8 cellular contexts compared by ENCODE assay signal in the genomic region with DNA sequence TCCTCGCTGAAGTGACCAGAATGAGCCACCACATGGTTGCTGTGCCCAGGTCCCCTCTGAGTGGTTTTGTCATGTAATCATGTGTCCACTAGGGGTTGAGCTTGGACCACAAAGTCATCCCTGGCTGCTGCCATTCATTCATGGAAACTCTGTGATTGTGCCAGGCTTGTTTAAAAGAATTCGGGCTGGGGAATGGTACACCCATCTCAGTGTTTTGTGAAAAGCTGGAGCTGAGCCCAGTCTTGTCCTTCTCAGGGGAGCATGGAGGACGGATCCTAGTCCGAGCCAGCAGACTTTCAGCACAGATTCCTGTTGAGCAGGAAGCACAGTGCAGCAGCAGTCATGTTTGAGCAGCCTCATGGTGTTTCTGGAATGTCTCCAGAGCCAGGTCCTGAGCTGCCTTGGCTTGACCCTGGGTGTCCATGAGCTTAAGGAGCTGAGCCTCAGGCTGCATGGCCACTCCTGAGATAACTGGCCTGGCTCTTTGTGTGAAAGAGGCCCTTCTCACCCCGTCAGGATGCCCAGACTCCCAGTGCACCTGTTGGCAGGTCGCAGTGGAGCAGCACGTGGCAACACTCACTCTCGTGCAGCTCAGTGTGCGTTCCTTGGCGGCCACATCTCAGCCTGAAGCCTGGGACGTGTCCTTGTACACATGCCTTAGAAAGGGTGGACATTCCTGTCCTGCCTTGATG.
DNase-seq lines count a peak whose midpoint lies in the region; ATAC-seq, FAIRE-seq and TF ChIP-seq lines count a peak whose summit lies in the region.

No MANE protein-coding gene starts in this region.

- H3K4me3 ChIP-seq in BLaER1 = no peak overlapping the region
- H3K4me3 ChIP-seq in K562 = no peak overlapping the region
- H3K4me3 ChIP-seq in skeletal muscle satellite cell (ENCODE audit: low read length) = no peak overlapping the region

- H3K4me1 ChIP-seq in BLaER1 (peaks cover 29% of the 10 kb centered on the region), K562 (replicated peaks in 1 of 2; ENCODE audit: control insufficient read depth in 2 of 2, insufficient read depth in 2 of 2, low read length in 2 of 2) (no peaks in the 10 kb centered on the region), skeletal muscle satellite cell (ENCODE audit: control insufficient read depth, insufficient read depth, low read length) (peaks cover 42% of the 10 kb centered on the region)

- no peaks in the 10 kb centered on the region for H3K9me1 ChIP-seq in K562 (ENCODE audit: control insufficient read depth, insufficient read depth, low read length)

- in situ Hi-C loops in K562 (cut with MboI) = no loop called here

- no peaks in the 10 kb centered on the region for H4K20me1 ChIP-seq in BLaER1
- no peaks in the 10 kb centered on the region for H4K20me1 ChIP-seq in K562 (replicated peaks; ENCODE audit: control insufficient read depth, insufficient read depth, low read length)

- POLR2A ChIA-PET in K562 (lab: Yijun Ruan, JAX) = interaction anchor here (0.6 to 1.3 kb wide), 5 partner anchors 9 to 403 kb away, joined by 3 to 4 read pairs (median 3); no protein-coding TSS in a partner anchor

- H2AFZ ChIP-seq in K562 (ENCODE audit: low read depth, low read length) = no peak overlapping the region

- FAIRE-seq in H54 (lab: Jason Lieb, UNC) = no peak
- peak; percentile 91 for FAIRE-seq in K562 (lab: Jason Lieb, UNC)

- CTCF ChIA-PET in K562 (lab: Yijun Ruan, JAX; ENCODE audit: low intra/inter-chr PET ratio) = interaction anchor here (2.1 kb wide), 1 partner anchor 311 kb away, joined by 11 read pairs; no protein-coding TSS in a partner anchor

- H3K36me3 ChIP-seq in BLaER1 (no peaks in the 10 kb centered on the region), K562 (ENCODE audit: control insufficient read depth, insufficient read depth, low read length) (no peaks in the 10 kb centered on the region), skeletal muscle satellite cell (ENCODE audit: insufficient read depth, low read length) (peaks cover 8% of the 10 kb centered on the region)

- H3K9me3 ChIP-seq in BLaER1 (no peaks in the 10 kb centered on the region), K562 (replicated peaks; ENCODE audit: control insufficient read depth, insufficient read depth, low read depth, low read length) (no peaks in the 10 kb centered on the region), skeletal muscle satellite cell (replicated peaks; ENCODE audit: low read length) (no peaks in the 10 kb centered on the region)

- ATAC-seq in K562 = peak; percentile 92
- no peak for ATAC-seq in HG02938 (IDR thresholded peaks at IDR 0.05; ENCODE audit: unreplicated experiment)
- no peak for ATAC-seq in GM18519 (IDR thresholded peaks at IDR 0.05; ENCODE audit: low FRiP score, unreplicated experiment)

- H3K79me2 ChIP-seq in K562 (ENCODE audit: control insufficient read depth, insufficient read depth, low read length) = no peaks in the 10 kb centered on the region

- H3K9ac ChIP-seq in BLaER1 (no peak overlapping the region), K562 (ENCODE audit: insufficient read depth in 1 of 2, low read depth in 2 of 2, low read length in 2 of 2) (no peak overlapping the region), skeletal muscle satellite cell (ENCODE audit: low read depth, low read length) (peak overlapping the region; percentile 50)

- peak; percentile 59 to 74 (median 67) for TF ChIP-seq CTCF in K562 (IDR thresholded peaks at IDR 0.05 in 2 of 3, conservative IDR thresholded peaks at IDR 0.05 in 1 of 3; ENCODE audit: insufficient read depth in 2 of 3, low read depth in 1 of 3, low read length in 3 of 3)

- H3K27me3 ChIP-seq in BLaER1 = no peaks in the 10 kb centered on the region; the same call in 1 of the 2 replicates
- H3K27me3 ChIP-seq in K562 (ENCODE audit: control insufficient read depth in 2 of 2, insufficient read depth in 2 of 2, low read length in 2 of 2) = peaks cover 0 to 23% of the 10 kb centered on the region in 2 experiments; a peak in 4 of 5 replicates
- no peaks in the 10 kb centered on the region for H3K27me3 ChIP-seq in skeletal muscle satellite cell (ENCODE audit: control insufficient read depth, insufficient read depth, low read length)

- H3K27ac ChIP-seq in BLaER1 (no peak overlapping the region), K562 (ENCODE audit: extremely low read depth, low read depth, low read length) (no peak overlapping the region)

- TF ChIP-seq EP300 in K562 (IDR thresholded peaks at IDR 0.05; ENCODE audit: low read length) = no peak

- DNase-seq in H54 (ENCODE audit: insufficient read length, low spot score) (peak; percentile 29), NCI-H526 (lab: John Stamatoyannopoulos, UW) (peak; percentile 49 to 74), K562 (ENCODE audit: extremely low read depth in 1 of 4, low spot score in 3 of 4) (peak; percentile 48 to 55 (median 50)), hypothalamus (lab: John Stamatoyannopoulos, UW) (peak in 41 of 51 donors; percentile 9 to 81 (median 53))

- intact Hi-C loops in K562 (cut with micrococcal nuclease) = loop anchor here (1.0 kb wide), 1 partner anchor 311 kb away; no protein-coding TSS in a partner anchor

- BruUV-seq in K562 (replicated peaks; lab: Mats Ljungman, UMichigan) = no TSS peak

- no peak for TF ChIP-seq POLR2A in H54 (IDR thresholded peaks at IDR 0.05; ENCODE audit: low read depth, low read length)
- TF ChIP-seq POLR2A in K562 (conservative IDR thresholded peaks at IDR 0.05) = no peak

- H3K4me2 ChIP-seq in BLaER1 (peak overlapping the region; percentile 0), K562 (ENCODE audit: insufficient read depth, low read length) (no peak overlapping the region), skeletal muscle satellite cell (ENCODE audit: low read length) (peak overlapping the region; percentile 46)

- WGBS in K562 (ENCODE audit: insufficient coverage, low coverage, missing lambda C conversion rate) = 0% methylated on average over 11 of the region's 11 CpGs

- peak; percentile 64 to 80 for TF ChIP-seq RAD21 in K562 (CRISPR knock-in tag; conservative IDR thresholded peaks at IDR 0.05 in 1 of 2, IDR thresholded peaks at IDR 0.05 in 1 of 2)

TF ChIP-seq in K562, 482 proteins besides CTCF, POLR2A, EP300 and RAD21:
- TF ChIP-seq NR4A1 (CRISPR knock-in tag; IDR thresholded peaks at IDR 0.05) (no peak), NR4A1 (tag; IDR thresholded peaks at IDR 0.05) (no peak), ZNF316 (IDR thresholded peaks at IDR 0.05) (no peak), STAG1 (CRISPR knock-in tag; IDR thresholded peaks at IDR 0.05; ENCODE audit: borderline replicate concordance) (peak; percentile 62; the same call in 1 of the 2 replicates), ZNF347 (CRISPR knock-in tag; IDR thresholded peaks at IDR 0.05; ENCODE audit: low read depth) (no peak), ZNF707 (CRISPR knock-in tag; conservative IDR thresholded peaks at IDR 0.05) (no peak), ZNF24 (IDR thresholded peaks at IDR 0.05) (peak; percentile 46; the same call in 1 of the 2 replicates), SMC3 (conservative IDR thresholded peaks at IDR 0.05; ENCODE audit: insufficient read depth, low read depth, low read length) (0 out of 2 replicates have a peak, but pooled peaks have one; percentile 16), ESRRB (CRISPR knock-in tag; IDR thresholded peaks at IDR 0.05; ENCODE audit: borderline replicate concordance) (no peak), ZNF143 (CRISPR knock-in tag; IDR thresholded peaks at IDR 0.05) (no peak), PTTG1 (tag; IDR thresholded peaks at IDR 0.05; ENCODE audit: low read depth) (no peak), BRF1 (IDR thresholded peaks at IDR 0.05; ENCODE audit: borderline replicate concordance, extremely low read depth, insufficient read length) (no peak)
- TF ChIP-seq, protein P1, sequence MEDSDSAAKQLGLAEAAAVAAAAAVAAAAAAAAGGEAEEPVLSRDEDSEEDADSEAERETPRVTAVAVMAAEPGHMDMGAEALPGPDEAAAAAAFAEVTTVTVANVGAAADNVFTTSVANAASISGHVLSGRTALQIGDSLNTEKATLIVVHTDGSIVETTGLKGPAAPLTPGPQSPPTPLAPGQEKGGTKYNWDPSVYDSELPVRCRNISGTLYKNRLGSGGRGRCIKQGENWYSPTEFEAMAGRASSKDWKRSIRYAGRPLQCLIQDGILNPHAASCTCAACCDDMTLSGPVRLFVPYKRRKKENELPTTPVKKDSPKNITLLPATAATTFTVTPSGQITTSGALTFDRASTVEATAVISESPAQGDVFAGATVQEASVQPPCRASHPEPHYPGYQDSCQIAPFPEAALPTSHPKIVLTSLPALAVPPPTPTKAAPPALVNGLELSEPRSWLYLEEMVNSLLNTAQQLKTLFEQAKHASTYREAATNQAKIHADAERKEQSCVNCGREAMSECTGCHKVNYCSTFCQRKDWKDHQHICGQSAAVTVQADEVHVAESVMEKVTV (CRISPR knock-in tag; IDR thresholded peaks at IDR 0.05) = 0 out of 2 replicates have a peak, but pooled peaks have one; percentile 15
TF ChIP-seq in K562: peak in this region for 4.
